8 cellular contexts compared by ENCODE assay signal in genomic region chr4:77075869-77076801, GRCh38. TPM values are rescaled to one million over a fixed set of nuclear protein-coding genes. Genes with fewer than 3 reads are reported as not detected.
DNase-seq lines count a peak whose midpoint lies in the region; ATAC-seq, FAIRE-seq and TF ChIP-seq lines count a peak whose summit lies in the region.

Gene CCNI (minus strand): TSS chr4:77075989. CDS start chr4:77066362, 9,627 bp downstream.

- no peak for TF ChIP-seq CTCF in ascending aorta (IDR thresholded peaks at IDR 0.05)
- TF ChIP-seq CTCF in uterus (IDR thresholded peaks at IDR 0.05) = peak in 1 of 4 experiments; percentile 8

- ATAC-seq in HG02973 (IDR thresholded peaks at IDR 0.05; ENCODE audit: unreplicated experiment) (peak; percentile 61), right cardiac atrium (peak; percentile 96)

- H3K27me3 ChIP-seq in ascending aorta (no peaks in the 10 kb centered on the region), right cardiac atrium (ENCODE audit: control insufficient read depth, insufficient read depth) (no peaks in the 10 kb centered on the region), uterus (no peaks in the 10 kb centered on the region)

- peak within 1 kb of the TSS; percentile 88 to 97 for H3K4me3 ChIP-seq in ascending aorta
- peak within 1 kb of the TSS; percentile 97 for H3K4me3 ChIP-seq in right cardiac atrium (ENCODE audit: low read length)
- peak within 1 kb of the TSS; percentile 78 to 95 for H3K4me3 ChIP-seq in uterus

- H3K27ac ChIP-seq in ascending aorta (peak within 1 kb of the TSS; percentile 99 to 100), right cardiac atrium (ENCODE audit: low read length) (peak within 1 kb of the TSS; percentile 91), uterus (peak within 1 kb of the TSS; percentile 99 to 100)

- peaks cover 14% of the 10 kb centered on the region for H3K36me3 Mint-ChIP-seq in T-helper 2 cell treated with Interferon-gamma antibody and Interleukin-4, amounts not matched to agents 5 μg/mL and 100 μg/mL, for 36 hours (ENCODE audit: low read depth)

- H3K4me3 Mint-ChIP-seq in T-helper 2 cell treated with Interferon-gamma antibody and Interleukin-4, amounts not matched to agents 5 μg/mL and 100 μg/mL, for 36 hours = peak within 1 kb of the TSS; percentile 98

- intact Hi-C loops in ascending aorta (cut with DNase I) = loop anchor here (1.0 to 10.0 kb wide), 5 partner anchors 19 to 1354 kb away; partner anchors contain the start of genes SHROOM3 and USO1
- intact Hi-C loops in right cardiac atrium (cut with DNase I) = loop anchor here in 2 of 4 donors (10.0 kb wide), 1 partner anchor 79 kb away; the partner anchor contains the start of gene CCNG2 (in 2 of the 2)
- intact Hi-C loops in uterus (cut with DNase I; ENCODE audit: low total_unique reads) = loop anchor here (2.0 kb wide), 1 partner anchor 81 kb away; the partner anchor contains the start of gene CCNG2

- H3K4me1 Mint-ChIP-seq in T-helper 2 cell treated with Interferon-gamma antibody and Interleukin-4, amounts not matched to agents 5 μg/mL and 100 μg/mL, for 36 hours (ENCODE audit: low read depth) = peaks cover 33% of the 10 kb centered on the region

- peak within 1 kb of the TSS; percentile 100 for H3K27ac Mint-ChIP-seq in T-helper 2 cell treated with Interferon-gamma antibody and Interleukin-4, amounts not matched to agents 5 μg/mL and 100 μg/mL, for 36 hours

- DNase-seq in GM18507 (ENCODE audit: extremely low spot score, insufficient read length, low read depth) = peak; percentile 90
- peak; percentile 94 for DNase-seq in NCI-H2029 (lab: John Stamatoyannopoulos, UW)
- DNase-seq in T-helper 2 cell treated with Interferon-gamma antibody and Interleukin-4, amounts not matched to agents 5 μg/mL and 100 μg/mL, for 36 hours (ENCODE audit: low spot score) = peak; percentile 93
- peak; percentile 77 to 97 for DNase-seq in ascending aorta (ENCODE audit: low spot score in 2 of 2)
- peak; percentile 97 to 99 (median 98) for DNase-seq in right cardiac atrium
- DNase-seq in putamen (ENCODE audit: low spot score) = peak; percentile 96
- DNase-seq in uterus = peak; percentile 96

- WGBS in right cardiac atrium = under 1% methylated on average over 54 of the region's 54 CpGs

- no peaks in the 10 kb centered on the region for H3K9me3 ChIP-seq in ascending aorta
- no peaks in the 10 kb centered on the region for H3K9me3 ChIP-seq in right cardiac atrium (ENCODE audit: control insufficient read depth, low read length)
- no peaks in the 10 kb centered on the region for H3K9me3 ChIP-seq in uterus

- H3K4me1 ChIP-seq in ascending aorta = peaks cover 4 to 5% of the 10 kb centered on the region in 2 donors
- H3K4me1 ChIP-seq in right cardiac atrium (ENCODE audit: control insufficient read depth, insufficient read depth, low read length) = no peaks in the 10 kb centered on the region
- peaks cover 0 to 5% of the 10 kb centered on the region in 2 donors for H3K4me1 ChIP-seq in uterus

- H3K27me3 Mint-ChIP-seq in T-helper 2 cell treated with Interferon-gamma antibody and Interleukin-4, amounts not matched to agents 5 μg/mL and 100 μg/mL, for 36 hours (ENCODE audit: low read depth) = no peaks in the 10 kb centered on the region

- H3K9me3 Mint-ChIP-seq in T-helper 2 cell treated with Interferon-gamma antibody and Interleukin-4, amounts not matched to agents 5 μg/mL and 100 μg/mL, for 36 hours = no peaks in the 10 kb centered on the region

- H3K36me3 ChIP-seq in ascending aorta = no peaks in the 10 kb centered on the region
- no peaks in the 10 kb centered on the region for H3K36me3 ChIP-seq in uterus

- peak; percentile 79 to 85 for TF ChIP-seq POLR2A in uterus (IDR thresholded peaks at IDR 0.05)

- peak; percentile 93 for FAIRE-seq in GM18507 (lab: Jason Lieb, UNC)

RNA-seq across cellular contexts. Expression of gene CCNI, which starts in this region (rescaled TPM):
- total RNA-seq in ascending aorta = 140 TPM
- total RNA-seq in right cardiac atrium = 100 to 1,000 TPM; 310 to 338 (median 324) TPM
- 146 TPM for polyA plus RNA-seq in right cardiac atrium
- total RNA-seq in uterus = 100 to 1,000 TPM; 137 to 471 (median 239) TPM

Comparison
In these comparisons a context has a peak if more than half of its experiments do, and no peak if none do; other contexts are left out.
1. Peak in every context shown above with its lines: DNase-seq, ATAC-seq, H3K4me3 ChIP-seq and H3K27ac ChIP-seq.